ENCODE assay signal across 12 cellular contexts in the genomic region with DNA sequence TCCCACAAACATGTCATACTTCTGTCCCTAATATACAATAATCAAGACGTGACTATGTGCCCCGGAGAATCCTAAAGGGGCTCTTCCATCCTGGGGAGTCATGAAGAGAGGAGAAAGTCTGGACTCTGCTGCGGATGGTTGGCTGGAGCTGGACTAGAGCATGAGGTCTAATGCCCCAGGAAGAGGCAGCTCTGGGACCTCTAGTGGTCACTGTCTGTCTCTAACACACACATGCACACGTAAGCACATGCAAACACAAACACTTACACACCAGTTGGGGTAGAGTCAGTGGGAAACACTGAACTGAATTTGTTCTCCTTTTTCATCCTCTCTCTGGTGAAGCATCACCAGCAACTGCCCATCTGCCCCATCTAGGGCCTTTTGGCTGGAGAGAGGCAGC.
DNase-seq lines count a peak whose midpoint lies in the region; ATAC-seq, FAIRE-seq and TF ChIP-seq lines count a peak whose summit lies in the region.
"Had no signal": no experiment of that assay in that cellular context is flagged by ENCODE, and none has a peak within 500 bp of the region (broad histone marks: within the 10 kb centered on the region; RNA-seq: fewer than 3 reads in every experiment).

No MANE protein-coding gene starts in this region.

- 57% methylated on average over 4 of the region's 4 CpGs for WGBS in liver

- ATAC-seq in stimulated activated naive CD8-positive, alpha-beta T cell treated with anti-CD3 and anti-CD28 coated beads, Interleukin-15, amount 100 ng/mL, for 72 hours: no peak
- ATAC-seq: activated CD8-positive, alpha-beta T cell treated with anti-CD3 and anti-CD28 coated beads, Interleukin-2, amount 10 ng/mL, durations not matched to agents 7 days and 5 days; body of pancreas had no signal

- H3K27me3 ChIP-seq in WERI-Rb-1 (ENCODE audit: insufficient read depth, low read depth, severe bottlenecking): no peaks in the 10 kb centered on the region
- H3K27me3 ChIP-seq in liver (ENCODE audit: control insufficient read depth in 4 of 4, insufficient read depth in 4 of 4, low read length in 3 of 4): no peaks in the 10 kb centered on the region
- H3K27me3 ChIP-seq: body of pancreas had no signal

- TF ChIP-seq CTCF in HEK293 (tag by site-specific recombination; IDR thresholded peaks at IDR 0.05): 0 out of 2 replicates have a peak, but pooled peaks have one; percentile 8
- TF ChIP-seq CTCF in WERI-Rb-1 (IDR thresholded peaks at IDR 0.05; ENCODE audit: low read depth, low read length): peak; percentile 93
- TF ChIP-seq CTCF in liver (IDR thresholded peaks at IDR 0.05; ENCODE audit: low read depth, low read length, missing input control): peak; percentile 55
- no peak for TF ChIP-seq CTCF in kidney (IDR thresholded peaks at IDR 0.05; ENCODE audit: borderline replicate concordance, extremely low read depth, insufficient read depth)

- TF ChIP-seq RAD21 in liver (IDR thresholded peaks at IDR 0.05): peak; percentile 73

- peaks cover 10% of the 10 kb centered on the region for H3K27me3 Mint-ChIP-seq in stimulated activated naive CD8-positive, alpha-beta T cell treated with anti-CD3 and anti-CD28 coated beads, Interleukin-15, amount 100 ng/mL, for 72 hours

- no peaks in the 10 kb centered on the region for H3K4me1 Mint-ChIP-seq in stimulated activated naive CD8-positive, alpha-beta T cell treated with anti-CD3 and anti-CD28 coated beads, Interleukin-15, amount 100 ng/mL, for 72 hours

- H3K9ac ChIP-seq in liver (ENCODE audit: low read depth in 1 of 2, low read length in 2 of 2) (no peak overlapping the region), kidney (ENCODE audit: low read length in 2 of 2) (no peak overlapping the region)

- intact Hi-C loops in kidney (cut with DNase I): no loop called here

- H3K4me3 ChIP-seq in HEK293 (ENCODE audit: low read depth, low read length) (no peak overlapping the region), WERI-Rb-1 (ENCODE audit: low read depth, low read length) (no peak overlapping the region), liver (ENCODE audit: low read depth in 1 of 3, low read length in 3 of 3) (no peak overlapping the region), kidney (ENCODE audit: low read length in 2 of 2) (no peak overlapping the region)
- H3K4me3 ChIP-seq: body of pancreas had no signal

- POLR2A ChIA-PET in HEK293 (lab: Yijun Ruan, JAX): no interaction called here

- CTCF ChIA-PET in HEK293 (lab: Yijun Ruan, JAX): interaction anchor here (0.5 to 1.8 kb wide), 6 partner anchors 13 to 962 kb away, joined by 3 to 6 read pairs (median 3); no protein-coding TSS in a partner anchor

- FAIRE-seq in kidney (lab: Jason Lieb, UNC): no peak

- DNase-seq in COR-L47 (lab: John Stamatoyannopoulos, UW) (peak; percentile 3), WERI-Rb-1 (peak; percentile 53), KG1 (lab: John Stamatoyannopoulos, UW) (no peak), kidney (no peak), cerebellar nuclear complex (lab: John Stamatoyannopoulos, UW) (no peak)
- DNase-seq in stimulated activated naive CD8-positive, alpha-beta T cell treated with anti-CD3 and anti-CD28 coated beads, Interleukin-15, amount 100 ng/mL, for 72 hours: no peak
- DNase-seq: activated CD8-positive, alpha-beta T cell treated with anti-CD3 and anti-CD28 coated beads, Interleukin-2, amount 10 ng/mL, durations not matched to agents 7 days and 5 days; NCI-H1092 treated with DMSO at 0.1 percent for 48 hours; stimulated activated CD4-positive, alpha-beta T cell treated with anti-CD3 and anti-CD28 coated beads, Interleukin-2, amount 100 ng/mL, for 48 hours had no signal

- no peak overlapping the region for H3K27ac ChIP-seq in HEK293 (ENCODE audit: extremely low read depth, low read depth, low read length)
- no peak overlapping the region for H3K27ac ChIP-seq in WERI-Rb-1
- H3K27ac ChIP-seq in liver (ENCODE audit: low read depth in 1 of 2, low read length in 2 of 2): no peak overlapping the region
- H3K27ac ChIP-seq in kidney (ENCODE audit: low read depth in 2 of 2, low read length in 2 of 2): no peak overlapping the region

- H3K9me3 ChIP-seq in HEK293 (ENCODE audit: control insufficient read depth, insufficient read depth, low read depth, low read length) (no peaks in the 10 kb centered on the region), WERI-Rb-1 (ENCODE audit: severe bottlenecking) (no peaks in the 10 kb centered on the region), liver (ENCODE audit: control insufficient read depth in 4 of 4, low read length in 3 of 4) (no peaks in the 10 kb centered on the region), kidney (ENCODE audit: control insufficient read depth in 1 of 2, low read length in 2 of 2) (no peaks in the 10 kb centered on the region)
- H3K9me3 ChIP-seq: body of pancreas had no signal

- no peak overlapping the region for H3K27ac Mint-ChIP-seq in stimulated activated naive CD8-positive, alpha-beta T cell treated with anti-CD3 and anti-CD28 coated beads, Interleukin-15, amount 100 ng/mL, for 72 hours
- H3K27ac Mint-ChIP-seq: activated CD8-positive, alpha-beta T cell treated with anti-CD3 and anti-CD28 coated beads, Interleukin-2, amount 10 ng/mL, durations not matched to agents 7 days and 5 days had no signal

- H3K4me1 ChIP-seq in HEK293 (ENCODE audit: control insufficient read depth, insufficient read depth, low read length) (no peaks in the 10 kb centered on the region), liver (ENCODE audit: control insufficient read depth in 4 of 4, insufficient read depth in 4 of 4, low read length in 3 of 4) (no peaks in the 10 kb centered on the region), kidney (ENCODE audit: control insufficient read depth in 1 of 2, insufficient read depth in 1 of 2, low read depth in 1 of 2, low read length in 2 of 2) (no peaks in the 10 kb centered on the region)
- H3K4me1 ChIP-seq: body of pancreas had no signal

- H3K4me3 Mint-ChIP-seq in stimulated activated naive CD8-positive, alpha-beta T cell treated with anti-CD3 and anti-CD28 coated beads, Interleukin-15, amount 100 ng/mL, for 72 hours: no peak overlapping the region
- H3K4me3 Mint-ChIP-seq: activated CD8-positive, alpha-beta T cell treated with anti-CD3 and anti-CD28 coated beads, Interleukin-2, amount 10 ng/mL, durations not matched to agents 7 days and 5 days had no signal

- peaks cover 0 to 19% of the 10 kb centered on the region in 2 donors for H3K9me3 Mint-ChIP-seq in stimulated activated naive CD8-positive, alpha-beta T cell treated with anti-CD3 and anti-CD28 coated beads, Interleukin-15, amount 100 ng/mL, for 72 hours

- H3K36me3 ChIP-seq in HEK293 (ENCODE audit: control insufficient read depth in 2 of 2, insufficient read depth in 1 of 2, low read length in 2 of 2) (no peaks in the 10 kb centered on the region), WERI-Rb-1 (no peaks in the 10 kb centered on the region), liver (ENCODE audit: control insufficient read depth in 4 of 4, insufficient read depth in 3 of 4, low read depth in 1 of 4, low read length in 3 of 4) (no peaks in the 10 kb centered on the region), kidney (ENCODE audit: control insufficient read depth in 1 of 2, insufficient read depth in 2 of 2, low read length in 2 of 2) (no peaks in the 10 kb centered on the region)

TF ChIP-seq in HEK293, 187 proteins besides CTCF, POLR2A, EP300 and RAD21 (continues in another document):
- TF ChIP-seq ZNF571 (tag by site-specific recombination; IDR thresholded peaks at IDR 0.05) (no peak), ZNF623 (tag by site-specific recombination; IDR thresholded peaks at IDR 0.05) (no peak), ZFP37 (tag by site-specific recombination; IDR thresholded peaks at IDR 0.05) (no peak), ZNF335 (tag by site-specific recombination; conservative IDR thresholded peaks at IDR 0.05) (no peak), ZNF138 (tag by site-specific recombination; IDR thresholded peaks at IDR 0.05; ENCODE audit: borderline replicate concordance) (no peak)
- TF ChIP-seq, protein P1, sequence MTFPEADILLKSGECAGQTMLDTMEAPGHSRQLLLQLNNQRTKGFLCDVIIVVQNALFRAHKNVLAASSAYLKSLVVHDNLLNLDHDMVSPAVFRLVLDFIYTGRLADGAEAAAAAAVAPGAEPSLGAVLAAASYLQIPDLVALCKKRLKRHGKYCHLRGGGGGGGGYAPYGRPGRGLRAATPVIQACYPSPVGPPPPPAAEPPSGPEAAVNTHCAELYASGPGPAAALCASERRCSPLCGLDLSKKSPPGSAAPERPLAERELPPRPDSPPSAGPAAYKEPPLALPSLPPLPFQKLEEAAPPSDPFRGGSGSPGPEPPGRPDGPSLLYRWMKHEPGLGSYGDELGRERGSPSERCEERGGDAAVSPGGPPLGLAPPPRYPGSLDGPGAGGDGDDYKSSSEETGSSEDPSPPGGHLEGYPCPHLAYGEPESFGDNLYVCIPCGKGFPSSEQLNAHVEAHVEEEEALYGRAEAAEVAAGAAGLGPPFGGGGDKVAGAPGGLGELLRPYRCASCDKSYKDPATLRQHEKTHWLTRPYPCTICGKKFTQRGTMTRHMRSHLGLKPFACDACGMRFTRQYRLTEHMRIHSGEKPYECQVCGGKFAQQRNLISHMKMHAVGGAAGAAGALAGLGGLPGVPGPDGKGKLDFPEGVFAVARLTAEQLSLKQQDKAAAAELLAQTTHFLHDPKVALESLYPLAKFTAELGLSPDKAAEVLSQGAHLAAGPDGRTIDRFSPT (tag by site-specific recombination; IDR thresholded peaks at IDR 0.05): no peak

TF ChIP-seq in liver, 16 proteins besides CTCF, POLR2A, EP300 and RAD21:
- TF ChIP-seq, protein P2, sequence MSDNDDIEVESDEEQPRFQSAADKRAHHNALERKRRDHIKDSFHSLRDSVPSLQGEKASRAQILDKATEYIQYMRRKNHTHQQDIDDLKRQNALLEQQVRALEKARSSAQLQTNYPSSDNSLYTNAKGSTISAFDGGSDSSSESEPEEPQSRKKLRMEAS (IDR thresholded peaks at IDR 0.05): peak; percentile 38
- TF ChIP-seq GABPA (IDR thresholded peaks at IDR 0.05 in 1 of 2, conservative IDR thresholded peaks at IDR 0.05 in 1 of 2) (no peak), YY1 (IDR thresholded peaks at IDR 0.05) (no peak), TAF1 (conservative IDR thresholded peaks at IDR 0.05) (no peak), FOXA2 (IDR thresholded peaks at IDR 0.05) (no peak)

Comparison
In these comparisons a context has a peak if more than half of its experiments do, and no peak if none do; other contexts are left out.
1. DNase-seq: peak in COR-L47 (single experiment) and WERI-Rb-1 (single experiment); none in KG1 (single experiment), kidney (single experiment), cerebellar nuclear complex (0 of 2) and stimulated activated naive CD8-positive, alpha-beta T cell treated with anti-CD3 and anti-CD28 coated beads, Interleukin-15, amount 100 ng/mL, for 72 hours (0 of 2).